8 cellular contexts compared by ENCODE assay signal in genomic region chr10:72308320-72308987, GRCh38. TPM values are rescaled to one million over a fixed set of nuclear protein-coding genes. Genes with fewer than 3 reads are reported as not detected.
DNase-seq lines count a peak whose midpoint lies in the region; ATAC-seq and TF ChIP-seq lines count a peak whose summit lies in the region.

No MANE protein-coding gene starts in this region.

- DNase-seq in activated CD8-positive, alpha-beta memory T cell treated with anti-CD3 and anti-CD28 coated beads, Interleukin-2, amount 10 ng/mL, durations not matched to agents 7 days and 5 days = peak; percentile 53
- no peak for DNase-seq in activated CD8-positive, alpha-beta memory T cell treated with anti-CD3 and anti-CD28 coated beads, Interleukin-2, amount 50 U/mL, for 4 hours
- DNase-seq in SW480 (ENCODE audit: low spot score) (peak; percentile 55), esophagus squamous epithelium (lab: John Stamatoyannopoulos, UW) (no peak), dedifferentiated amniotic fluid mesenchymal stem cell (ENCODE audit: extremely low spot score) (no peak)

- peak overlapping the region; percentile 11 to 61 (median 54) for H3K27ac ChIP-seq in esophagus squamous epithelium
- H3K27ac ChIP-seq in parathyroid adenoma = peak overlapping the region; percentile 9

- intact Hi-C loops in esophagus squamous epithelium (cut with DNase I) = no loop called here

- no peak overlapping the region for H3K4me3 Mint-ChIP-seq in activated CD8-positive, alpha-beta memory T cell treated with anti-CD3 and anti-CD28 coated beads, Interleukin-2, amount 10 ng/mL, durations not matched to agents 7 days and 5 days

- no peak overlapping the region for H3K4me2 ChIP-seq in parathyroid adenoma (ENCODE audit: low read length)

- H3K4me3 ChIP-seq in esophagus squamous epithelium (no peak overlapping the region), parathyroid adenoma (ENCODE audit: low read depth, low read length) (no peak overlapping the region)

- H3K9me3 ChIP-seq in esophagus squamous epithelium = no peaks in the 10 kb centered on the region
- H3K9me3 ChIP-seq in parathyroid adenoma (ENCODE audit: control insufficient read depth, low read length) = no peaks in the 10 kb centered on the region

- H3K4me1 Mint-ChIP-seq in activated CD8-positive, alpha-beta memory T cell treated with anti-CD3 and anti-CD28 coated beads, Interleukin-2, amount 10 ng/mL, durations not matched to agents 7 days and 5 days = peaks cover 64% of the 10 kb centered on the region

- H3K27me3 Mint-ChIP-seq in activated CD8-positive, alpha-beta memory T cell treated with anti-CD3 and anti-CD28 coated beads, Interleukin-2, amount 10 ng/mL, durations not matched to agents 7 days and 5 days = no peaks in the 10 kb centered on the region

- CTCF ChIA-PET in activated CD8-positive, alpha-beta memory T cell treated with anti-CD3 and anti-CD28 coated beads, Interleukin-2, amount 10 ng/mL, durations not matched to agents 7 days and 5 days (lab: Charles Lee) = interaction anchor here (0.8 to 2.4 kb wide), 9 partner anchors 10 to 176 kb away, joined by 3 to 10 read pairs (median 4); no protein-coding TSS in a partner anchor

- H2AFZ ChIP-seq in parathyroid adenoma = no peak overlapping the region

- TF ChIP-seq CTCF in esophagus squamous epithelium (IDR thresholded peaks at IDR 0.05) (peak in 1 of 6 experiments; percentile 18), parathyroid adenoma (IDR thresholded peaks at IDR 0.05) (no peak)

- peaks cover 28 to 43% (median 34%) of the 10 kb centered on the region in 3 donors for H3K4me1 ChIP-seq in esophagus squamous epithelium
- H3K4me1 ChIP-seq in parathyroid adenoma = peaks cover 14% of the 10 kb centered on the region

- H3K79me2 ChIP-seq in parathyroid adenoma = no peaks in the 10 kb centered on the region

- peak; percentile 57 for ATAC-seq in activated CD8-positive, alpha-beta memory T cell treated with anti-CD3 and anti-CD28 coated beads, Interleukin-2, amount 10 ng/mL, durations not matched to agents 7 days and 5 days
- no peak for ATAC-seq in GM18517 (IDR thresholded peaks at IDR 0.05; ENCODE audit: unreplicated experiment)
- ATAC-seq in HG03280 (IDR thresholded peaks at IDR 0.05; ENCODE audit: unreplicated experiment) = no peak

- H3K27ac Mint-ChIP-seq in activated CD8-positive, alpha-beta memory T cell treated with anti-CD3 and anti-CD28 coated beads, Interleukin-2, amount 10 ng/mL, durations not matched to agents 7 days and 5 days = peak overlapping the region; percentile 76

- no peaks in the 10 kb centered on the region for H3K9me3 Mint-ChIP-seq in activated CD8-positive, alpha-beta memory T cell treated with anti-CD3 and anti-CD28 coated beads, Interleukin-2, amount 10 ng/mL, durations not matched to agents 7 days and 5 days (ENCODE audit: low read depth)

- TF ChIP-seq POLR2A in esophagus squamous epithelium (IDR thresholded peaks at IDR 0.05) = no peak

- H3K36me3 ChIP-seq in esophagus squamous epithelium = no peaks in the 10 kb centered on the region
- no peaks in the 10 kb centered on the region for H3K36me3 ChIP-seq in parathyroid adenoma (ENCODE audit: control insufficient read depth, insufficient read depth, low read length)

- H3K9ac ChIP-seq in parathyroid adenoma = no peak overlapping the region

- H3K27me3 ChIP-seq in esophagus squamous epithelium (no peaks in the 10 kb centered on the region), parathyroid adenoma (ENCODE audit: control insufficient read depth, insufficient read depth, low read length) (no peaks in the 10 kb centered on the region)

- no peaks in the 10 kb centered on the region for H3K36me3 Mint-ChIP-seq in activated CD8-positive, alpha-beta memory T cell treated with anti-CD3 and anti-CD28 coated beads, Interleukin-2, amount 10 ng/mL, durations not matched to agents 7 days and 5 days

- WGBS in esophagus squamous epithelium, 2 donors = 68 to 82% methylated on average over 5 to 7 of the region's 7 CpGs

RNA-seq across cellular contexts. Expression of gene DDIT4, which starts 34.7 kb away (rescaled TPM):
- total RNA-seq in activated CD8-positive, alpha-beta memory T cell treated with anti-CD3 and anti-CD28 coated beads, Interleukin-2, amount 10 ng/mL, durations not matched to agents 7 days and 5 days = 100 to 1,000 TPM; 291 to 293 TPM
- total RNA-seq in esophagus squamous epithelium = 100 to 1,000 TPM in 3 of 4 donors, 10 to 100 TPM in 1; 49.4 to 384 (median 138) TPM

RNA-seq across cellular contexts. Expression of gene DNAJB12, which starts 46.3 kb away (rescaled TPM):
- total RNA-seq in activated CD8-positive, alpha-beta memory T cell treated with anti-CD3 and anti-CD28 coated beads, Interleukin-2, amount 10 ng/mL, durations not matched to agents 7 days and 5 days = 10 to 100 TPM; 25.5 to 31.4 TPM
- total RNA-seq in esophagus squamous epithelium = 10 to 100 TPM; 22.7 to 34.0 (median 23.8) TPM

Comparison
In these comparisons a context has a peak if more than half of its experiments do, and no peak if none do; other contexts are left out.
1. DNase-seq: peak in activated CD8-positive, alpha-beta memory T cell treated with anti-CD3 and anti-CD28 coated beads, Interleukin-2, amount 10 ng/mL, durations not matched to agents 7 days and 5 days (single experiment) and SW480 (single experiment); none in activated CD8-positive, alpha-beta memory T cell treated with anti-CD3 and anti-CD28 coated beads, Interleukin-2, amount 50 U/mL, for 4 hours (single experiment), esophagus squamous epithelium (single experiment) and dedifferentiated amniotic fluid mesenchymal stem cell (single experiment).